In genomic region chrX:147351644-147352043, GRCh38 we compare ENCODE assay signal across 8 cellular contexts.
"Had no signal": no experiment of that assay in that cellular context is flagged by ENCODE, and none has a peak within 500 bp of the region (broad histone marks: within the 10 kb centered on the region; RNA-seq: fewer than 3 reads in every experiment).

No MANE protein-coding gene starts in this region.

- H3K4me3 ChIP-seq: GM23338 had no signal

- H3K27me3 Mint-ChIP-seq: IgD-negative memory B cell had no signal

- H3K4me3 Mint-ChIP-seq: GM23338, H9, IgD-negative memory B cell had no signal

- DNase-seq: H9, HCEC 1CT, KBM-7 had no signal

- ATAC-seq: GM23338 had no signal

- H3K27ac Mint-ChIP-seq: GM23338, H9 had no signal

- H2AFZ ChIP-seq: GM23338 had no signal

- H3K4me1 Mint-ChIP-seq: GM23338, H9, IgD-negative memory B cell had no signal

- H3K4me2 ChIP-seq: GM23338 had no signal

- FAIRE-seq: H1, H54, HTR-8/SVneo had no signal
